1 cellular context compared by ENCODE assay signal in genomic region chr17:46815474-46816353, GRCh38.
TF ChIP-seq lines count a peak whose summit lies in the region.

No MANE protein-coding gene starts in this region.

TF ChIP-seq in H1, 55 proteins besides CTCF, POLR2A, EP300 and RAD21:
- TF ChIP-seq SP1 (IDR thresholded peaks at IDR 0.05; ENCODE audit: low read depth, low read length) (no peak), CHD1 (IDR thresholded peaks at IDR 0.05; ENCODE audit: low read depth, low read length) (no peak), CHD2 (IDR thresholded peaks at IDR 0.05; ENCODE audit: low read length) (no peak), KDM1A (IDR thresholded peaks at IDR 0.05; ENCODE audit: borderline replicate concordance, low read length) (no peak)
TF ChIP-seq in H1: peak in this region for 0.
